Comparison of ENCODE assay signal across 8 cellular contexts in the genomic region with DNA sequence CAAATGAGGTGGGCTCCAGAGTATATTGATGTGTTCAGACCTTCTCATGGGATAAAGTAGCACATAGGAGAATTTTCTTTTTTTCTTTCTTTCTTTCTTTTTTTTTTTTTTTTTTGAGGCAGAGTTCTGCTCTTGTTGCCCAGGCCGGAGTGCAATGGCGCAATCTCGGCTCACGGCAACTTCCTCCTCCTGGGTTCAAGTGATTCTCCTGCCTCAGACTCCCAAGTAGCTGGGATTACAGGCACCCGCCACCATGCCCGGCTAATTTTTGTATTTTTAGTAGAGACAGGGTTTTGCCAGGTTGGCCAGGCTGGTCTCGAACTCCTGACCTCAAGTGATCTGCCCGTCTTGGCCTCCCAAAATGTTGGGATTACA.
DNase-seq lines count a peak whose midpoint lies in the region; ATAC-seq, FAIRE-seq and TF ChIP-seq lines count a peak whose summit lies in the region.
"Not testable (repeated sequence)": the region's sequence is repeated elsewhere in the genome, so short reads cannot be mapped to it uniquely, and the experiment has no call there.

No MANE protein-coding gene starts in this region.

- in situ Hi-C loops in GM23248 (cut with MboI); gastrocnemius medialis (cut with MboI; ENCODE audit: low sequenced_read_pairs in 4 of 4); transverse colon (cut with MboI; ENCODE audit: low pct_ligation_motif_present in 1 of 4, low pct_unique_long_range_greater_than_20kb in 1 of 4, low sequenced_read_pairs in 3 of 4): not testable (repeated sequence)

- H4K20me1 ChIP-seq in GM23248 (ENCODE audit: insufficient read depth); PC-3 (ENCODE audit: low read length); endothelial cell of umbilical vein (replicated peaks; ENCODE audit: control insufficient read depth, extremely low read depth, insufficient read depth, low read length): not testable (repeated sequence)

- H3K9me2 ChIP-seq in GM23248 (ENCODE audit: insufficient read depth); PC-3 (replicated peaks; ENCODE audit: low read length): not testable (repeated sequence)

- not testable (repeated sequence) for H2AFZ ChIP-seq in GM23248; PC-3 (ENCODE audit: low read length); endothelial cell of umbilical vein (ENCODE audit: low read depth, low read length)

- BruUV-seq in PC-3 (replicated peaks; lab: Mats Ljungman, UMichigan); endothelial cell of umbilical vein (replicated peaks; lab: Mats Ljungman, UMichigan): not testable (repeated sequence)

- intact Hi-C loops in PC-3 (cut with micrococcal nuclease); endothelial cell of umbilical vein (cut with micrococcal nuclease); transverse colon (cut with DNase I; ENCODE audit: low total_unique reads): not testable (repeated sequence)
- intact Hi-C loops in ascending aorta (cut with DNase I): loop anchor here (5.0 kb wide), 2 partner anchors 55 to 105 kb away; partner anchors contain the start of gene KIF1B
- intact Hi-C loops in heart right ventricle (cut with DNase I): loop anchor here in 5 of 10 donors (5.0 to 10.0 kb wide), 4 partner anchors 40 to 75 kb away; partner anchors contain the start of gene UBE4B (in 4 of the 5)
- intact Hi-C loops in gastrocnemius medialis (cut with DNase I; ENCODE audit: low total_unique reads): loop anchor here (5.0 kb wide), 3 partner anchors 40 to 75 kb away; partner anchors contain the start of gene UBE4B

- peaks cover 13% of the 10 kb centered on the region for H3K79me2 ChIP-seq in GM23248 (ENCODE audit: insufficient read depth)
- H3K79me2 ChIP-seq in PC-3 (ENCODE audit: low read length); endothelial cell of umbilical vein (ENCODE audit: control insufficient read depth, insufficient read depth, low read length): not testable (repeated sequence)

- peak overlapping the region; percentile 45 for H3K27ac ChIP-seq in GM23248
- peak overlapping the region; percentile 28 for H3K27ac ChIP-seq in PC-3 (ENCODE audit: low read length)
- peak overlapping the region; percentile 83 to 94 for H3K27ac ChIP-seq in ascending aorta
- H3K27ac ChIP-seq in endothelial cell of umbilical vein (ENCODE audit: insufficient read depth, low read depth, low read length): peak overlapping the region; percentile 92
- H3K27ac ChIP-seq in heart right ventricle: peak overlapping the region in 9 of 10 donors; percentile 9 to 84 (median 72)
- H3K27ac ChIP-seq in gastrocnemius medialis: peak overlapping the region; percentile 79 to 90 (median 87)
- peak overlapping the region; percentile 33 to 76 (median 74) for H3K27ac ChIP-seq in transverse colon

- H3K4me2 ChIP-seq in GM23248 (ENCODE audit: unreplicated experiment): not testable (repeated sequence)
- H3K4me2 ChIP-seq in PC-3 (ENCODE audit: low read length): peak overlapping the region; percentile 36; the same call in 1 of the 2 replicates
- peak overlapping the region; percentile 72 for H3K4me2 ChIP-seq in endothelial cell of umbilical vein (ENCODE audit: insufficient read depth, low read length)

- H3K4me3 Mint-ChIP-seq in mesothelial cell of epicardium: not testable (repeated sequence)

- H3K36me3 ChIP-seq in GM23248 (ENCODE audit: low read depth): peaks cover 22% of the 10 kb centered on the region; the same call in 1 of the 2 replicates
- H3K36me3 ChIP-seq in PC-3 (ENCODE audit: low read depth, low read length): peaks cover 19% of the 10 kb centered on the region; the same call in 1 of the 2 replicates
- peaks cover 42 to 47% of the 10 kb centered on the region in 2 donors for H3K36me3 ChIP-seq in ascending aorta
- not testable (repeated sequence) for H3K36me3 ChIP-seq in endothelial cell of umbilical vein (ENCODE audit: control insufficient read depth in 2 of 2, extremely low read depth in 1 of 2, insufficient read depth in 2 of 2, low read length in 2 of 2)
- H3K36me3 ChIP-seq in heart right ventricle: peaks cover 0 to 98% (median 22%) of the 10 kb centered on the region in 9 donors
- peaks cover 0 to 50% of the 10 kb centered on the region in 2 donors for H3K36me3 ChIP-seq in gastrocnemius medialis
- peaks cover 0 to 23% (median 5%) of the 10 kb centered on the region in 4 donors for H3K36me3 ChIP-seq in transverse colon

- dilution Hi-C loops in endothelial cell of umbilical vein (cut with MboI; ENCODE audit: extremely low pct_ligation_motif_present, low sequenced_read_pairs): not testable (repeated sequence)

- not testable (repeated sequence) for H3K9me3 Mint-ChIP-seq in mesothelial cell of epicardium

- not testable (repeated sequence) for DNase-seq in GM23248; PC-3; endothelial cell of umbilical vein (ENCODE audit: low read depth, low spot score); mesothelial cell of epicardium (ENCODE audit: low spot score in 2 of 2, unreplicated experiment in 2 of 2); gastrocnemius medialis; transverse colon
- DNase-seq in ascending aorta (ENCODE audit: low spot score in 2 of 2) (peak in 1 of 2 donors; percentile 72), heart right ventricle (peak in 1 of 2 donors; percentile 17)

- H3F3A ChIP-seq in GM23248 (ENCODE audit: insufficient read depth): peaks cover 18% of the 10 kb centered on the region
- H3F3A ChIP-seq in PC-3 (ENCODE audit: low read length, unreplicated experiment): not testable (repeated sequence)

- POLR2A ChIA-PET in PC-3 (lab: Charles Lee; ENCODE audit: unreplicated experiment); endothelial cell of umbilical vein (lab: Charles Lee): not testable (repeated sequence)

- not testable (repeated sequence) for TF ChIP-seq POLR2A in endothelial cell of umbilical vein (IDR thresholded peaks at IDR 0.05; ENCODE audit: low read depth, low read length); gastrocnemius medialis (IDR thresholded peaks at IDR 0.05); transverse colon (IDR thresholded peaks at IDR 0.05)

- ATAC-seq in PC-3, heart right ventricle, gastrocnemius medialis: not testable (repeated sequence)

- TF ChIP-seq EP300 in transverse colon (IDR thresholded peaks at IDR 0.05; ENCODE audit: low read depth): not testable (repeated sequence)

- peaks cover 34% of the 10 kb centered on the region for H3K4me1 Mint-ChIP-seq in mesothelial cell of epicardium

- peak overlapping the region; percentile 84 for H3K27ac Mint-ChIP-seq in mesothelial cell of epicardium

- peak; percentile 12 for FAIRE-seq in endothelial cell of umbilical vein (lab: Jason Lieb, UNC)

- not testable (repeated sequence) for TF ChIP-seq CTCF in PC-3 (conservative IDR thresholded peaks at IDR 0.05; ENCODE audit: low read depth, low read length); ascending aorta (IDR thresholded peaks at IDR 0.05); endothelial cell of umbilical vein (IDR thresholded peaks at IDR 0.05; ENCODE audit: extremely low read depth in 1 of 2, insufficient read depth in 1 of 2, low read depth in 1 of 2, low read length in 2 of 2); heart right ventricle (IDR thresholded peaks at IDR 0.05); mesothelial cell of epicardium (IDR thresholded peaks at IDR 0.05; ENCODE audit: unreplicated experiment); gastrocnemius medialis (IDR thresholded peaks at IDR 0.05 in 4 of 5, conservative IDR thresholded peaks at IDR 0.05 in 1 of 5); transverse colon (IDR thresholded peaks at IDR 0.05)

- H3K4me3 ChIP-seq in GM23248; PC-3 (ENCODE audit: low read length); ascending aorta; endothelial cell of umbilical vein (replicated peaks in 1 of 3; ENCODE audit: insufficient read depth in 1 of 3, low read depth in 1 of 3, low read length in 3 of 3); heart right ventricle; gastrocnemius medialis; transverse colon: not testable (repeated sequence)

- H3K27me3 ChIP-seq in GM23248 (replicated peaks; ENCODE audit: insufficient read depth); PC-3 (ENCODE audit: low read length); ascending aorta; endothelial cell of umbilical vein (ENCODE audit: control insufficient read depth in 2 of 2, insufficient read depth in 2 of 2, low read length in 2 of 2); heart right ventricle; gastrocnemius medialis; transverse colon: not testable (repeated sequence)

- H3K36me3 Mint-ChIP-seq in mesothelial cell of epicardium: peaks cover 27% of the 10 kb centered on the region

- H3K27me3 Mint-ChIP-seq in mesothelial cell of epicardium (ENCODE audit: low read depth): not testable (repeated sequence)

- whole genome bisulfite sequencing in GM23248 (ENCODE audit: low coverage in 1 of 2, low lambda C conversion rate in 2 of 2, missing lambda C conversion rate in 2 of 2), 2 experiments: 87 to 91% methylated on average over 7 to 8 of the region's 8 CpGs
- WGBS in heart right ventricle, 2 donors: 87 to 92% methylated on average over 8 of the region's 8 CpGs
- 86% methylated on average over 8 of the region's 8 CpGs; no CpG with 5 or more reads in 1 of the 2 donors for WGBS in transverse colon (ENCODE audit: low coverage in 1 of 2), 2 donors

- CTCF ChIA-PET in PC-3 (lab: Charles Lee): interaction anchor here (0.6 kb wide), 1 partner anchor 73 kb away, joined by 4 read pairs; no protein-coding TSS in a partner anchor
- CTCF ChIA-PET in endothelial cell of umbilical vein (lab: Charles Lee): not testable (repeated sequence)

- H3K9me3 ChIP-seq in GM23248 (ENCODE audit: low read depth); PC-3 (ENCODE audit: low read length); ascending aorta; endothelial cell of umbilical vein (replicated peaks; ENCODE audit: control insufficient read depth, insufficient read depth, low read length); heart right ventricle; gastrocnemius medialis; transverse colon: not testable (repeated sequence)

- not testable (repeated sequence) for H3K9me1 ChIP-seq in endothelial cell of umbilical vein (replicated peaks; ENCODE audit: control insufficient read depth, extremely low read depth, insufficient read depth, low read length)

- H3K9ac ChIP-seq in GM23248; PC-3 (ENCODE audit: low read length): not testable (repeated sequence)
- H3K9ac ChIP-seq in endothelial cell of umbilical vein (replicated peaks; ENCODE audit: extremely low read depth, insufficient read depth, low read length): peak overlapping the region; percentile 79

- peaks cover 19% of the 10 kb centered on the region for H3K4me1 ChIP-seq in GM23248 (ENCODE audit: insufficient read depth)
- H3K4me1 ChIP-seq in PC-3 (ENCODE audit: insufficient read depth, low read length): peaks cover 23% of the 10 kb centered on the region
- peaks cover 5 to 31% of the 10 kb centered on the region in 2 donors for H3K4me1 ChIP-seq in ascending aorta
- H3K4me1 ChIP-seq in endothelial cell of umbilical vein (ENCODE audit: control insufficient read depth, extremely low read depth, insufficient read depth, low read length): peaks cover 23% of the 10 kb centered on the region
- peaks cover 0 to 36% (median 13%) of the 10 kb centered on the region in 9 donors for H3K4me1 ChIP-seq in heart right ventricle
- H3K4me1 ChIP-seq in gastrocnemius medialis: peaks cover 28 to 36% of the 10 kb centered on the region in 2 donors
- peaks cover 0 to 28% (median 17%) of the 10 kb centered on the region in 4 donors for H3K4me1 ChIP-seq in transverse colon

Comparison
In these comparisons a context has a peak if more than half of its experiments do, and no peak if none do; other contexts are left out.
1. H3K27ac ChIP-seq: peak in every context shown above with its lines; median percentile 92 in endothelial cell of umbilical vein; 88 in ascending aorta; 87 in gastrocnemius medialis; 74 in transverse colon; 72 in heart right ventricle; 45 in GM23248; 28 in PC-3.